Comparison of ENCODE assay signal across 19 cellular contexts in the genomic region with DNA sequence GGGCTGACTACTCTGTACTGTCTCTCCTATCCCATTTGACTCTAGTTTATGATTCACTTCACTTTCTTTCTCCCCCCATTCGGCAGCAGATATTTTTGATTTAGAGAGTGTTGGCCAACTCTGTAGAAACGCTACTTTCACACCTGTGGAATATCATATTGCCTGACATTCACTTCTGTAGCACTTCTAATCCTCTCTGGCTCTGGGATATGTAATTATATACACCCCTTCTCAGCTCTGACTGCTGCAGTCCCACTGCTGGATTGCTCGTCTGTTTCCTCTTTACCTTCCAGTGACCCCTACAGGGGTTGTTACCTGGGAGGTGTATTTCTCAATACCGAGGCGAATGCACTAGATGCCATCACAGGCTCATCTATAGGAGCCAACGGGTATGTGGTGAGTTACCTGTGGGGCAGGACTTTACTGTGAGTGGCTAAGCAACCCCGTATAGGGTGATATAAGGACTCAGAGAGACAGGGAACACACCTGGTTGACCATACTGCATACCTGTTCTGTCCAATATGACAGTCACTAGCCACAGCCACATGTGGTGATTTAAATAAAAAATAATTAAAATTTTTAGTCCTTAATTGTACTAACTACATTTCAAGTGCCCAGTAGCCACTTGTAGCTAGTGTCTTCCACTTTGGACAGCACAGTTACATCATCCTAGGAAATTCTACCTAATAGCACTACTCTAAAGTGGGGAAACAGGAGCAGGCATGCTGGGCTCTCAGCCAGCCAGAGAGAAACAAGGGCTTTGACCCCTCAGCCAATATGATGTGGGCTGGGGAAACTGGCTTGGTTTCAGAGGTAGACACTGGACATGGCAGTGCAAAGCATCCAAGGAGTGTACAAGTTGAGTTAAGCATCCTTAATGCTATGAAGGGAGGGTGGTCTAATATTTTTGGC.
DNase-seq lines count a peak whose midpoint lies in the region; ATAC-seq, FAIRE-seq and TF ChIP-seq lines count a peak whose summit lies in the region.
"Had no signal": no experiment of that assay in that cellular context is flagged by ENCODE, and none has a peak within 500 bp of the region (broad histone marks: within the 10 kb centered on the region; RNA-seq: fewer than 3 reads in every experiment).

No MANE protein-coding gene starts in this region.

- no peaks in the 10 kb centered on the region for H3K36me3 ChIP-seq in GM23338 (ENCODE audit: insufficient read depth)
- H3K36me3 ChIP-seq in HEK293 (ENCODE audit: control insufficient read depth in 2 of 2, insufficient read depth in 1 of 2, low read length in 2 of 2): no peaks in the 10 kb centered on the region
- no peaks in the 10 kb centered on the region for H3K36me3 ChIP-seq in H1 (ENCODE audit: control insufficient read depth in 2 of 4, insufficient read depth in 4 of 4, low read length in 3 of 4)
- H3K36me3 ChIP-seq in mesendoderm (ENCODE audit: control insufficient read depth, insufficient read depth, low read length): no peaks in the 10 kb centered on the region
- H3K36me3 ChIP-seq in naive thymus-derived CD4-positive, alpha-beta T cell (ENCODE audit: control insufficient read depth in 2 of 3, insufficient read depth in 3 of 3, low read length in 3 of 3): no peaks in the 10 kb centered on the region
- H3K36me3 ChIP-seq: SJCRH30 had no signal

- no peak overlapping the region for H3K4ac ChIP-seq in H1 (replicated peaks; ENCODE audit: insufficient read length, low read depth, low read length)
- H3K4ac ChIP-seq in mesendoderm (ENCODE audit: low read depth, low read length): no peak overlapping the region

- H3K4me3 ChIP-seq in GM23338 (no peak overlapping the region), HEK293 (ENCODE audit: low read depth, low read length) (no peak overlapping the region), H1 (ENCODE audit: extremely low read depth in 1 of 4, insufficient read depth in 2 of 4, low read depth in 3 of 4, low read length in 4 of 4) (no peak overlapping the region), mesendoderm (ENCODE audit: low read length) (no peak overlapping the region)
- no peak overlapping the region for H3K4me3 ChIP-seq in naive thymus-derived CD4-positive, alpha-beta T cell (ENCODE audit: low read length)
- H3K4me3 ChIP-seq: SJCRH30 had no signal

- H2BK15ac ChIP-seq in H1 (ENCODE audit: low read length): no peak overlapping the region
- H2BK15ac ChIP-seq in mesendoderm (replicated peaks; ENCODE audit: low read depth): no peak overlapping the region

- intact Hi-C loops in naive thymus-derived CD4-positive, alpha-beta T cell (cut with micrococcal nuclease): no loop called here

- no peak overlapping the region for H3K18ac ChIP-seq in H1 (ENCODE audit: extremely low read depth, low read length)
- H3K18ac ChIP-seq in mesendoderm (ENCODE audit: low read length): no peak overlapping the region

- H2BK12ac ChIP-seq in H1 (ENCODE audit: low read depth, low read length): no peak overlapping the region

- H2BK5ac ChIP-seq in H1 (ENCODE audit: low read depth, low read length) (no peak overlapping the region), mesendoderm (ENCODE audit: low read length) (no peak overlapping the region)

- CTCF ChIA-PET in HEK293 (lab: Yijun Ruan, JAX): interaction anchor here (0.6 to 1.7 kb wide), 2 partner anchors 297 to 798 kb away, joined by 3 to 6 read pairs; no protein-coding TSS in a partner anchor
- CTCF ChIA-PET in H1 (lab: Charles Lee; ENCODE audit: partially characterized antibody): interaction anchor here (1.1 kb wide), 2 partner anchors 139 to 349 kb away, joined by 3 read pairs; no protein-coding TSS in a partner anchor
- CTCF ChIA-PET in naive thymus-derived CD4-positive, alpha-beta T cell (lab: Charles Lee): interaction anchor here (1.3 kb wide), 1 partner anchor 712 kb away, joined by 3 read pairs; no protein-coding TSS in a partner anchor

- no peaks in the 10 kb centered on the region for H3K27me3 Mint-ChIP-seq in GM23338 (ENCODE audit: insufficient read depth, low read depth, poor library complexity)
- peaks cover 15 to 29% (median 18%) of the 10 kb centered on the region in 5 donors for H3K27me3 Mint-ChIP-seq in naive thymus-derived CD4-positive, alpha-beta T cell

- ATAC-seq in GM23338 (peak; percentile 43; the same call in 1 of the 3 replicates), GM21390 (IDR thresholded peaks at IDR 0.05; ENCODE audit: unreplicated experiment) (no peak), GM19467 (IDR thresholded peaks at IDR 0.05; ENCODE audit: unreplicated experiment) (no peak)
- ATAC-seq in naive thymus-derived CD4-positive, alpha-beta T cell: no peak

- no peaks in the 10 kb centered on the region; the same call in 2 of the 3 replicates for H3K9me3 Mint-ChIP-seq in GM23338
- H3K9me3 Mint-ChIP-seq in naive thymus-derived CD4-positive, alpha-beta T cell: no peaks in the 10 kb centered on the region

- no peaks in the 10 kb centered on the region for H3K79me1 ChIP-seq in H1 (ENCODE audit: low read depth, low read length)
- H3K79me1 ChIP-seq in mesendoderm (ENCODE audit: low read length): no peaks in the 10 kb centered on the region

- no peaks in the 10 kb centered on the region for H3K4me1 Mint-ChIP-seq in GM23338
- no peaks in the 10 kb centered on the region for H3K4me1 Mint-ChIP-seq in naive thymus-derived CD4-positive, alpha-beta T cell
- H3K4me1 Mint-ChIP-seq: CD4-positive, CD25-positive, alpha-beta regulatory T cell had no signal

- H3K9me2 ChIP-seq in GM23338 (ENCODE audit: insufficient read depth): 0 out of 2 replicates have a peak, but pooled peaks cover 10% of the 10 kb centered on the region

- no peak overlapping the region for H3K14ac ChIP-seq in H1 (ENCODE audit: insufficient read length)

- no peak overlapping the region for H2AK5ac ChIP-seq in H1 (ENCODE audit: low read depth, low read length)
- peak overlapping the region; percentile 65 for H2AK5ac ChIP-seq in mesendoderm (ENCODE audit: low read length)

- no peak for FAIRE-seq in H1 (lab: Jason Lieb, UNC)
- FAIRE-seq: GM12891, RCC 7860 had no signal

- TF ChIP-seq EP300 in H1 (IDR thresholded peaks at IDR 0.05; ENCODE audit: borderline replicate concordance in 1 of 2, low read depth in 2 of 2, low read length in 2 of 2): no peak

- TF ChIP-seq POLR2A in H1 (IDR thresholded peaks at IDR 0.05; ENCODE audit: control extremely low read depth in 1 of 2, low read depth in 2 of 2, low read length in 2 of 2): no peak

- H3K27ac ChIP-seq in GM23338 (ENCODE audit: low read depth) (no peak overlapping the region), HEK293 (ENCODE audit: extremely low read depth, low read depth, low read length) (no peak overlapping the region), H1 (ENCODE audit: low read depth, low read length) (no peak overlapping the region), mesendoderm (ENCODE audit: low read depth, low read length) (no peak overlapping the region)
- H3K27ac ChIP-seq in naive thymus-derived CD4-positive, alpha-beta T cell (ENCODE audit: low read depth, low read length): no peak overlapping the region
- H3K27ac ChIP-seq: SJCRH30 had no signal

- H2BK20ac ChIP-seq in H1 (ENCODE audit: low read length): 0 out of 2 replicates have a peak overlapping the region, but pooled peaks have one; percentile 10

- no peak overlapping the region for H3K9ac ChIP-seq in H1 (replicated peaks in 1 of 4; ENCODE audit: extremely low read depth in 1 of 4, low read depth in 3 of 4, low read length in 3 of 4)
- no peak overlapping the region for H3K9ac ChIP-seq in mesendoderm (ENCODE audit: low read length)

- H3F3A ChIP-seq in GM23338 (replicated peaks; ENCODE audit: low read depth): no peaks in the 10 kb centered on the region

- H3K9me3 ChIP-seq in HEK293 (ENCODE audit: control insufficient read depth, insufficient read depth, low read depth, low read length): no peaks in the 10 kb centered on the region
- H3K9me3 ChIP-seq in H1 (ENCODE audit: insufficient read depth in 2 of 2, low read depth in 1 of 2, low read length in 1 of 2): no peaks in the 10 kb centered on the region; a peak in 1 of 4 replicates
- no peaks in the 10 kb centered on the region for H3K9me3 ChIP-seq in naive thymus-derived CD4-positive, alpha-beta T cell (ENCODE audit: control insufficient read depth in 2 of 3, low read length in 3 of 3)
- H3K9me3 ChIP-seq: SJCRH30 had no signal

- H2BK120ac ChIP-seq in H1 (replicated peaks; ENCODE audit: low read depth, low read length) (no peak overlapping the region), mesendoderm (ENCODE audit: low read depth, low read length) (no peak overlapping the region)

- DNase-seq in GM23338 (ENCODE audit: low spot score) (no peak), H1 (ENCODE audit: low read depth in 1 of 2, low spot score in 2 of 2) (no peak), mesendoderm (no peak)
- DNase-seq in naive thymus-derived CD4-positive, alpha-beta T cell: no peak
- DNase-seq: CD4-positive, CD25-positive, alpha-beta regulatory T cell; MM.1S; NCI-H1092; NCI-H1436 treated with DMSO at 0.1 percent for 48 hours; NCI-H1930; NCI-H446 treated with DMSO at 0.1 percent for 48 hours; NCI-H69; NK-92 treated with Interleukin-12 subunit alpha and Interleukin-12 subunit beta, amount 100 ng/mL, for 24 hours; SJCRH30; T-helper 1 cell had no signal

- H3K27me3 ChIP-seq in GM23338 (ENCODE audit: insufficient read depth) (no peaks in the 10 kb centered on the region), H1 (replicated peaks in 1 of 4; ENCODE audit: control insufficient read depth in 3 of 4, extremely low read depth in 1 of 4, insufficient read depth in 3 of 4, low read length in 3 of 4) (no peaks in the 10 kb centered on the region), mesendoderm (ENCODE audit: insufficient read depth, low read length, poor library complexity) (peaks cover 1% of the 10 kb centered on the region)
- H3K27me3 ChIP-seq in naive thymus-derived CD4-positive, alpha-beta T cell (ENCODE audit: control insufficient read depth in 2 of 2, insufficient read depth in 2 of 2, low read length in 2 of 2): no peaks in the 10 kb centered on the region
- H3K27me3 ChIP-seq: SJCRH30 had no signal

- no peak overlapping the region for H2AFZ ChIP-seq in GM23338
- no peak overlapping the region for H2AFZ ChIP-seq in H1 (ENCODE audit: low read length)

- no peaks in the 10 kb centered on the region for H4K20me1 ChIP-seq in GM23338 (replicated peaks; ENCODE audit: insufficient read depth)
- no peaks in the 10 kb centered on the region for H4K20me1 ChIP-seq in H1 (replicated peaks in 1 of 2; ENCODE audit: control insufficient read depth in 1 of 2, insufficient read depth in 2 of 2, low read length in 2 of 2)

- no peak overlapping the region for H3K56ac ChIP-seq in H1 (replicated peaks; ENCODE audit: insufficient read length, low read depth, low read length)
- H3K56ac ChIP-seq in mesendoderm (ENCODE audit: low read length): no peak overlapping the region

- no peak overlapping the region for H4K5ac ChIP-seq in H1 (ENCODE audit: insufficient read length, low read depth, low read length)
- no peak overlapping the region for H4K5ac ChIP-seq in mesendoderm (ENCODE audit: low read length)

- POLR2A ChIA-PET in HEK293 (lab: Yijun Ruan, JAX) (no interaction called here), H1 (lab: Charles Lee; ENCODE audit: partially characterized antibody) (no interaction called here)
- POLR2A ChIA-PET in naive thymus-derived CD4-positive, alpha-beta T cell (lab: Charles Lee): no interaction called here

- H3K4me1 ChIP-seq in GM23338 (ENCODE audit: insufficient read depth) (no peaks in the 10 kb centered on the region), HEK293 (ENCODE audit: control insufficient read depth, insufficient read depth, low read length) (no peaks in the 10 kb centered on the region), H1 (replicated peaks in 1 of 4; ENCODE audit: control insufficient read depth in 3 of 4, insufficient read depth in 4 of 4, low read length in 3 of 4) (no peaks in the 10 kb centered on the region), mesendoderm (ENCODE audit: control insufficient read depth, low read depth, low read length) (no peaks in the 10 kb centered on the region)
- no peaks in the 10 kb centered on the region for H3K4me1 ChIP-seq in naive thymus-derived CD4-positive, alpha-beta T cell (ENCODE audit: control insufficient read depth in 2 of 2, insufficient read depth in 2 of 2, low read length in 2 of 2)
- H3K4me1 ChIP-seq: SJCRH30 had no signal

- H3K36me3 Mint-ChIP-seq in GM23338 (ENCODE audit: low read depth): no peaks in the 10 kb centered on the region; the same call in 2 of the 3 replicates
- peaks cover 0 to 3% (median 0%) of the 10 kb centered on the region in 5 donors for H3K36me3 Mint-ChIP-seq in naive thymus-derived CD4-positive, alpha-beta T cell
- H3K36me3 Mint-ChIP-seq: CD4-positive, CD25-positive, alpha-beta regulatory T cell had no signal

- 79% methylated on average over 7 of the region's 7 CpGs; no CpG with 5 or more reads in 1 of the 2 experiments for WGBS in H1 (ENCODE audit: extremely low coverage in 1 of 2, insufficient coverage in 1 of 2, insufficient read length in 1 of 2, insufficient replicate concordance in 2 of 2, low coverage in 1 of 2, low lambda C conversion rate in 2 of 2, missing lambda C conversion rate in 1 of 2), 2 experiments
- no CpG with 5 or more reads among the region's 7 CpGs for WGBS in mesendoderm (ENCODE audit: extremely low coverage, insufficient coverage, low lambda C conversion rate)

- H3K79me2 ChIP-seq in GM23338 (replicated peaks; ENCODE audit: insufficient read depth) (no peaks in the 10 kb centered on the region), H1 (ENCODE audit: control insufficient read depth in 1 of 2, insufficient read depth in 2 of 2, low read length in 2 of 2) (no peaks in the 10 kb centered on the region), mesendoderm (ENCODE audit: control insufficient read depth, insufficient read depth, low read length) (no peaks in the 10 kb centered on the region)

- H3K4me2 ChIP-seq in GM23338 (no peak overlapping the region), H1 (ENCODE audit: insufficient read depth in 1 of 2, low read depth in 2 of 2, low read length in 2 of 2) (no peak overlapping the region), mesendoderm (ENCODE audit: low read length) (no peak overlapping the region)

- no peak overlapping the region for H3K27ac Mint-ChIP-seq in GM23338
- no peak overlapping the region for H3K27ac Mint-ChIP-seq in naive thymus-derived CD4-positive, alpha-beta T cell
- H3K27ac Mint-ChIP-seq: CD4-positive, CD25-positive, alpha-beta regulatory T cell had no signal

- TF ChIP-seq CTCF in GM23338 (conservative IDR thresholded peaks at IDR 0.05; ENCODE audit: low read depth in 2 of 2) (peak in 1 of 2 experiments; percentile 42; a peak in 2 of 4 replicates), HEK293 (tag by site-specific recombination; IDR thresholded peaks at IDR 0.05) (no peak), H1 (IDR thresholded peaks at IDR 0.05; ENCODE audit: control extremely low read depth in 1 of 3, insufficient read depth in 1 of 3, low read depth in 1 of 3, low read length in 3 of 3) (peak in 2 of 3 experiments; percentile 6 to 32; a peak in 2 of 4 replicates)

- H4K8ac ChIP-seq in H1 (ENCODE audit: extremely low read depth, insufficient read depth, low read length) (no peak overlapping the region), mesendoderm (ENCODE audit: low read depth, low read length) (no peak overlapping the region)

- no peak overlapping the region for H3K4me3 Mint-ChIP-seq in GM23338
- H3K4me3 Mint-ChIP-seq in naive thymus-derived CD4-positive, alpha-beta T cell: no peak overlapping the region
- H3K4me3 Mint-ChIP-seq: CD4-positive, CD25-positive, alpha-beta regulatory T cell had no signal

- H3K23me2 ChIP-seq in H1 (ENCODE audit: low read depth, low read length): no peaks in the 10 kb centered on the region; the same call in 1 of the 2 replicates

- no peak overlapping the region for H3K23ac ChIP-seq in H1 (ENCODE audit: insufficient read length)
- no peak overlapping the region for H3K23ac ChIP-seq in mesendoderm (ENCODE audit: low read length)

- no peak overlapping the region for H4K91ac ChIP-seq in H1 (replicated peaks; ENCODE audit: insufficient read length, low read length)

- TF ChIP-seq RAD21 in H1 (IDR thresholded peaks at IDR 0.05 in 1 of 2, conservative IDR thresholded peaks at IDR 0.05 in 1 of 2; ENCODE audit: low read depth in 2 of 2, low read length in 2 of 2): peak; percentile 50 to 61
